ENCODE assay signal across 15 cellular contexts in the genomic region with DNA sequence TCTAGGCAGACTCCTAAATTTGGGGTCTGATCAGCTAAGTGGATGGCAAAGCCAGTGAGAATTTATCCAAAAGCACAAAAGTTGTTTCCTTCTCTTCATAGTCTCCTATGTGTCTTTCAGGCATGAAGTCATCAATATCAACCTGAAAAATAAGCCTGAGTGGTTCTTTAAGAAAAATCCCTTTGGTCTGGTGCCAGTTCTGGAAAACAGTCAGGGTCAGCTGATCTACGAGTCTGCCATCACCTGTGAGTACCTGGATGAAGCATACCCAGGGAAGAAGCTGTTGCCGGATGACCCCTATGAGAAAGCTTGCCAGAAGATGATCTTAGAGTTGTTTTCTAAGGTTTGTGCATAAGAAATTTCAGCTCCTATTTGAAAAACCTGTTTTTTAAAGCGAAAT. TPM values are rescaled to one million over a fixed set of nuclear protein-coding genes. Genes with fewer than 3 reads are reported as not detected.
DNase-seq lines count a peak whose midpoint lies in the region; ATAC-seq and TF ChIP-seq lines count a peak whose summit lies in the region.
"Had no signal": no experiment of that assay in that cellular context is flagged by ENCODE, and none has a peak within 500 bp of the region (broad histone marks: within the 10 kb centered on the region; RNA-seq: fewer than 3 reads in every experiment).

No MANE protein-coding gene starts in this region.

- no peak overlapping the region for H2AFZ ChIP-seq in hepatocyte

- H3K36me3 Mint-ChIP-seq in activated T-cell treated with anti-CD3 and anti-CD28 coated beads, Interleukin-2, amount 50 U/mL, for 24 hours (ENCODE audit: low read depth): peaks cover 96% of the 10 kb centered on the region
- H3K36me3 Mint-ChIP-seq in activated naive CD8-positive, alpha-beta T cell treated with anti-CD3 and anti-CD28 coated beads, Interleukin-2, amount 10 ng/mL, durations not matched to agents 7 days and 5 days: peaks cover 47% of the 10 kb centered on the region
- H3K36me3 Mint-ChIP-seq in stimulated activated memory B cell treated with anti-CD40 and anti-IgM and Interleukin-4, amounts not matched to agents 10 μg/mL and 1 μg/mL and 100 μg/mL, for 72 hours: peaks cover 46% of the 10 kb centered on the region
- peaks cover 16% of the 10 kb centered on the region for H3K36me3 Mint-ChIP-seq in type B pancreatic cell

- H3K4me3 ChIP-seq in hepatocyte (no peak overlapping the region), tibial nerve (no peak overlapping the region)

- H3K9me3 ChIP-seq in hepatocyte (ENCODE audit: low read depth) (no peaks in the 10 kb centered on the region), tibial nerve (no peaks in the 10 kb centered on the region)

- TF ChIP-seq EP300 in tibial nerve (IDR thresholded peaks at IDR 0.05): no peak

- no peak for TF ChIP-seq POLR2A in tibial nerve (IDR thresholded peaks at IDR 0.05)

- H3K36me3 ChIP-seq in hepatocyte (replicated peaks; ENCODE audit: insufficient read depth, low read depth): peaks cover 3% of the 10 kb centered on the region
- peaks cover 0 to 66% (median 4%) of the 10 kb centered on the region in 3 donors for H3K36me3 ChIP-seq in tibial nerve

- H3K4me1 Mint-ChIP-seq in activated T-cell treated with anti-CD3 and anti-CD28 coated beads, Interleukin-2, amount 50 U/mL, for 24 hours (ENCODE audit: low read depth): peaks cover 87% of the 10 kb centered on the region
- peaks cover 57% of the 10 kb centered on the region for H3K4me1 Mint-ChIP-seq in activated naive CD8-positive, alpha-beta T cell treated with anti-CD3 and anti-CD28 coated beads, Interleukin-2, amount 10 ng/mL, durations not matched to agents 7 days and 5 days
- H3K4me1 Mint-ChIP-seq in stimulated activated memory B cell treated with anti-CD40 and anti-IgM and Interleukin-4, amounts not matched to agents 10 μg/mL and 1 μg/mL and 100 μg/mL, for 72 hours: peaks cover 65% of the 10 kb centered on the region
- peaks cover 26% of the 10 kb centered on the region for H3K4me1 Mint-ChIP-seq in type B pancreatic cell (ENCODE audit: unreplicated experiment)

- DNase-seq in activated T-cell treated with anti-CD3 and anti-CD28 coated beads, Interleukin-2, amount 50 U/mL, for 24 hours: no peak
- no peak for DNase-seq in activated T-cell treated with anti-CD3 and anti-CD28 coated beads, Interleukin-2, amount 50 U/mL, for 1 hour
- no peak for DNase-seq in activated naive CD8-positive, alpha-beta T cell treated with anti-CD3 and anti-CD28 coated beads, Interleukin-2, amount 10 ng/mL, durations not matched to agents 7 days and 5 days
- DNase-seq in hepatocyte (ENCODE audit: low spot score) (no peak), tibial nerve (ENCODE audit: low spot score in 2 of 2) (no peak), NOMO-1 treated with DMSO at 0.1 percent for 48 hours (lab: John Stamatoyannopoulos, UW; ENCODE audit: unreplicated experiment) (no peak), type B pancreatic cell (ENCODE audit: extremely low spot score, unreplicated experiment) (no peak)
- DNase-seq: activated CD4-positive, alpha-beta T cell treated with anti-CD3 and anti-CD28 coated beads for 4 hours; amniotic stem cell; NCI-H510A; SIG-M5; stimulated activated naive CD8-positive, alpha-beta T cell treated with anti-CD3 and anti-CD28 coated beads, Interleukin-15, Interleukin-2, amounts not matched to agents 100 U/mL and 50 U/mL, for 24 hours had no signal

- WGBS in hepatocyte (ENCODE audit: low lambda C conversion rate, missing lambda C conversion rate): 88% methylated on average over 3 of the region's 3 CpGs
- WGBS in tibial nerve, 2 donors: 93 to 95% methylated on average over 3 of the region's 3 CpGs

- H3K27ac ChIP-seq in hepatocyte (peak overlapping the region; percentile 54), tibial nerve (peak overlapping the region in 2 of 4 donors; percentile 6 to 15)
- H3K27ac ChIP-seq: HL-60 had no signal

- H3K27me3 ChIP-seq in hepatocyte: no peaks in the 10 kb centered on the region
- no peaks in the 10 kb centered on the region for H3K27me3 ChIP-seq in tibial nerve

- no peaks in the 10 kb centered on the region for H3K27me3 Mint-ChIP-seq in activated T-cell treated with anti-CD3 and anti-CD28 coated beads, Interleukin-2, amount 50 U/mL, for 24 hours
- H3K27me3 Mint-ChIP-seq in activated naive CD8-positive, alpha-beta T cell treated with anti-CD3 and anti-CD28 coated beads, Interleukin-2, amount 10 ng/mL, durations not matched to agents 7 days and 5 days: no peaks in the 10 kb centered on the region
- H3K27me3 Mint-ChIP-seq in stimulated activated memory B cell treated with anti-CD40 and anti-IgM and Interleukin-4, amounts not matched to agents 10 μg/mL and 1 μg/mL and 100 μg/mL, for 72 hours: no peaks in the 10 kb centered on the region
- H3K27me3 Mint-ChIP-seq in type B pancreatic cell: no peaks in the 10 kb centered on the region

- H3K9me2 ChIP-seq in hepatocyte (replicated peaks; ENCODE audit: insufficient read depth): no peaks in the 10 kb centered on the region

- peak overlapping the region; percentile 93 for H3K27ac Mint-ChIP-seq in activated T-cell treated with anti-CD3 and anti-CD28 coated beads, Interleukin-2, amount 50 U/mL, for 24 hours
- peak overlapping the region; percentile 70 for H3K27ac Mint-ChIP-seq in activated naive CD8-positive, alpha-beta T cell treated with anti-CD3 and anti-CD28 coated beads, Interleukin-2, amount 10 ng/mL, durations not matched to agents 7 days and 5 days
- H3K27ac Mint-ChIP-seq in stimulated activated memory B cell treated with anti-CD40 and anti-IgM and Interleukin-4, amounts not matched to agents 10 μg/mL and 1 μg/mL and 100 μg/mL, for 72 hours: peak overlapping the region; percentile 76
- no peak overlapping the region for H3K27ac Mint-ChIP-seq in type B pancreatic cell

- peaks cover 70% of the 10 kb centered on the region for H3K79me2 ChIP-seq in hepatocyte

- no peak for TF ChIP-seq CTCF in hepatocyte (IDR thresholded peaks at IDR 0.05; ENCODE audit: poor library complexity)
- no peak for TF ChIP-seq CTCF in tibial nerve (IDR thresholded peaks at IDR 0.05)
- no peak for TF ChIP-seq CTCF in type B pancreatic cell (conservative IDR thresholded peaks at IDR 0.05)

- H4K20me1 ChIP-seq in hepatocyte (ENCODE audit: insufficient read depth, poor library complexity, severe bottlenecking): no peaks in the 10 kb centered on the region

- no peak for ATAC-seq in activated naive CD8-positive, alpha-beta T cell treated with anti-CD3 and anti-CD28 coated beads, Interleukin-2, amount 10 ng/mL, durations not matched to agents 7 days and 5 days (ENCODE audit: low read depth)
- no peak for ATAC-seq in stimulated activated memory B cell treated with anti-CD40 and anti-IgM and Interleukin-4, amounts not matched to agents 10 μg/mL and 1 μg/mL and 100 μg/mL, for 72 hours
- ATAC-seq: esophagus mucosa; stimulated activated naive CD8-positive, alpha-beta T cell treated with anti-CD3 and anti-CD28 coated beads, Interleukin-15, Interleukin-2, amounts not matched to agents 100 U/mL and 50 U/mL, for 24 hours had no signal

- H3K4me2 ChIP-seq in hepatocyte: no peak overlapping the region

- H3K4me1 ChIP-seq in hepatocyte (ENCODE audit: insufficient read depth): peaks cover 33% of the 10 kb centered on the region
- peaks cover 0 to 47% (median 24%) of the 10 kb centered on the region in 4 donors for H3K4me1 ChIP-seq in tibial nerve

- peak overlapping the region; percentile 66 for H3K4me3 Mint-ChIP-seq in activated T-cell treated with anti-CD3 and anti-CD28 coated beads, Interleukin-2, amount 50 U/mL, for 24 hours
- no peak overlapping the region for H3K4me3 Mint-ChIP-seq in activated naive CD8-positive, alpha-beta T cell treated with anti-CD3 and anti-CD28 coated beads, Interleukin-2, amount 10 ng/mL, durations not matched to agents 7 days and 5 days
- no peak overlapping the region for H3K4me3 Mint-ChIP-seq in stimulated activated memory B cell treated with anti-CD40 and anti-IgM and Interleukin-4, amounts not matched to agents 10 μg/mL and 1 μg/mL and 100 μg/mL, for 72 hours
- no peak overlapping the region for H3K4me3 Mint-ChIP-seq in type B pancreatic cell

- POLR2A ChIA-PET in activated naive CD8-positive, alpha-beta T cell treated with anti-CD3 and anti-CD28 coated beads, Interleukin-2, amount 10 ng/mL, durations not matched to agents 7 days and 5 days (lab: Charles Lee): no interaction called here

- no peaks in the 10 kb centered on the region for H3K9me3 Mint-ChIP-seq in activated T-cell treated with anti-CD3 and anti-CD28 coated beads, Interleukin-2, amount 50 U/mL, for 24 hours
- H3K9me3 Mint-ChIP-seq in activated naive CD8-positive, alpha-beta T cell treated with anti-CD3 and anti-CD28 coated beads, Interleukin-2, amount 10 ng/mL, durations not matched to agents 7 days and 5 days: no peaks in the 10 kb centered on the region
- no peaks in the 10 kb centered on the region for H3K9me3 Mint-ChIP-seq in stimulated activated memory B cell treated with anti-CD40 and anti-IgM and Interleukin-4, amounts not matched to agents 10 μg/mL and 1 μg/mL and 100 μg/mL, for 72 hours
- no peaks in the 10 kb centered on the region for H3K9me3 Mint-ChIP-seq in type B pancreatic cell

RNA-seq across cellular contexts. Expression of gene GSTO1, which starts 4.8 kb away (rescaled TPM):
- 10 to 100 TPM; 92.2 to 97.7 TPM for total RNA-seq in activated naive CD8-positive, alpha-beta T cell treated with anti-CD3 and anti-CD28 coated beads, Interleukin-2, amount 10 ng/mL, durations not matched to agents 7 days and 5 days
- total RNA-seq in hepatocyte (216 and 220 TPM in 2 replicates), tibial nerve (10 to 100 TPM; 51.6 to 84.6 (median 68.1) TPM), type B pancreatic cell (ENCODE audit: low replicate concordance) (74.1 and 79.2 TPM in 2 replicates)
- 292 and 328 TPM in 2 replicates for polyA plus RNA-seq in hepatocyte

RNA-seq across cellular contexts. Expression of gene GSTO2, which starts 9.5 kb away (rescaled TPM):
- total RNA-seq in activated naive CD8-positive, alpha-beta T cell treated with anti-CD3 and anti-CD28 coated beads, Interleukin-2, amount 10 ng/mL, durations not matched to agents 7 days and 5 days: 1 to 10 TPM; 1.4 TPM
- total RNA-seq in hepatocyte (2.5 and 2.7 TPM in 2 replicates), tibial nerve (1 to 10 TPM in 2 of 4 donors, under 1 TPM in 2; 0.30 to 1.7 (median 1.0) TPM), type B pancreatic cell (ENCODE audit: low replicate concordance) (2.8 and 8.2 TPM in 2 replicates)
- polyA plus RNA-seq in hepatocyte: 0.37 and 1.4 TPM in 2 replicates

RNA-seq across cellular contexts. Expression of gene CFAP43, which starts 27.3 kb away (rescaled TPM):
- total RNA-seq in activated naive CD8-positive, alpha-beta T cell treated with anti-CD3 and anti-CD28 coated beads, Interleukin-2, amount 10 ng/mL, durations not matched to agents 7 days and 5 days: under 1 TPM in 1 of 2 experiments, not detected in 1; 0.25 TPM
- total RNA-seq in hepatocyte: 0.83 and 1.6 TPM in 2 replicates
- polyA plus RNA-seq in hepatocyte: 0.57 and 0.66 TPM in 2 replicates
- total RNA-seq in tibial nerve: 1 to 10 TPM in 3 of 4 donors, under 1 TPM in 1; 0.30 to 4.3 (median 2.5) TPM
- 1.6 and 7.6 TPM in 2 replicates for total RNA-seq in type B pancreatic cell (ENCODE audit: low replicate concordance)
- total RNA-seq: esophagus mucosa had no signal
